ENCODE assay signal across 11 cellular contexts in genomic region chr7:151725844-151726770, GRCh38.
A peak's percentile ranks its signal among the peaks of the same experiment; 100 is the strongest.
DNase-seq lines count a peak whose midpoint lies in the region; ATAC-seq and TF ChIP-seq lines count a peak whose summit lies in the region.
"Had no signal": no experiment of that assay in that cellular context is flagged by ENCODE, and none has a peak within 500 bp of the region (broad histone marks: within the 10 kb centered on the region; RNA-seq: fewer than 3 reads in every experiment).

No MANE protein-coding gene starts in this region.

- peak overlapping the region; percentile 58 for H2AK9ac ChIP-seq in IMR-90 (replicated peaks; ENCODE audit: low read depth, low read length, poor library complexity)

- DNase-seq in IMR-90 (peak; percentile 49), left ventricle myocardium inferior (no peak), iPS-NIHi7 (ENCODE audit: extremely low spot score) (no peak), vagina (ENCODE audit: extremely low spot score in 2 of 2) (no peak)
- DNase-seq in effector CD8-positive, alpha-beta T cell (lab: John Stamatoyannopoulos, UW), result no peak
- DNase-seq: activated naive CD4-positive, alpha-beta T cell treated with Interleukin-2 at 50 U/mL for 16 hours; AML-193 had no signal

- peak overlapping the region in 1 of 2 experiments; percentile 52; a peak in 2 of 4 replicates for H4K8ac ChIP-seq in IMR-90 (ENCODE audit: low read depth in 2 of 2, low read length in 2 of 2)

- no peak overlapping the region for H3K56ac ChIP-seq in IMR-90 (ENCODE audit: extremely low read depth, insufficient read depth, low read length)

- TF ChIP-seq CTCF in 22Rv1 (IDR thresholded peaks at IDR 0.05), result peak; percentile 82
- no peak for TF ChIP-seq CTCF in IMR-90 (conservative IDR thresholded peaks at IDR 0.05; ENCODE audit: low read depth, low read length)
- peak; percentile 38 for TF ChIP-seq CTCF in OCI-LY3 (IDR thresholded peaks at IDR 0.05; ENCODE audit: low read depth, low read length)
- no peak for TF ChIP-seq CTCF in left ventricle myocardium inferior (IDR thresholded peaks at IDR 0.05; ENCODE audit: borderline replicate concordance)
- no peak for TF ChIP-seq CTCF in vagina (IDR thresholded peaks at IDR 0.05)

- no peak overlapping the region for H3K23ac ChIP-seq in IMR-90 (ENCODE audit: low read depth, low read length)

- BruUV-seq in IMR-90 (replicated peaks; lab: Mats Ljungman, UMichigan), result no TSS peak

- H3K18ac ChIP-seq in IMR-90 (ENCODE audit: low read depth, low read length), result 0 out of 2 replicates have a peak overlapping the region, but pooled peaks have one; percentile 5

- no peaks in the 10 kb centered on the region for H3K79me2 ChIP-seq in OCI-LY3 (ENCODE audit: low read length)

- H4K5ac ChIP-seq in IMR-90 (ENCODE audit: low read depth, low read length), result no peak overlapping the region

- 0 out of 3 replicates have a peak overlapping the region, but pooled peaks have one; percentile 52 for H2BK15ac ChIP-seq in IMR-90 (ENCODE audit: low read depth, low read length)

- H3K4me1 ChIP-seq in IMR-90 (ENCODE audit: control insufficient read depth, insufficient read depth, low read length) (peaks cover 15% of the 10 kb centered on the region), OCI-LY3 (ENCODE audit: low read length) (peaks cover 25% of the 10 kb centered on the region), left ventricle myocardium inferior (peaks cover 98% of the 10 kb centered on the region), vagina (peaks cover 17% of the 10 kb centered on the region)

- H3K79me1 ChIP-seq in IMR-90 (ENCODE audit: low read depth in 1 of 2, low read length in 2 of 2), result peaks cover 0 to 17% of the 10 kb centered on the region in 2 experiments; a peak in 1 of 4 replicates

- peak overlapping the region; percentile 52; the same call in 1 of the 2 replicates for H3K4ac ChIP-seq in IMR-90 (ENCODE audit: low read depth, low read length)

- CTCF ChIA-PET in IMR-90 (lab: Yijun Ruan, JAX), result interaction anchor here (0.6 to 0.8 kb wide), 2 partner anchors 20 to 157 kb away, joined by 3 to 7 read pairs; no protein-coding TSS in a partner anchor

- no peak overlapping the region for H2BK5ac ChIP-seq in IMR-90 (ENCODE audit: low read depth, low read length, poor library complexity, severe bottlenecking)

- no peak overlapping the region; the same call in 1 of the 2 replicates for H3K14ac ChIP-seq in IMR-90 (replicated peaks; ENCODE audit: low read depth, low read length)

- no peak overlapping the region for H3K9ac ChIP-seq in IMR-90 (ENCODE audit: low read depth, low read length)
- no peak overlapping the region for H3K9ac ChIP-seq in OCI-LY3 (ENCODE audit: low read length)

- TF ChIP-seq POLR2A in IMR-90 (IDR thresholded peaks at IDR 0.05; ENCODE audit: low read depth, low read length) (no peak), vagina (IDR thresholded peaks at IDR 0.05) (no peak)

- H3K9me3 ChIP-seq in IMR-90 (ENCODE audit: control insufficient read depth, insufficient read depth, low read length), result no peaks in the 10 kb centered on the region
- H3K9me3 ChIP-seq in OCI-LY3 (ENCODE audit: insufficient read depth, low read length), result no peaks in the 10 kb centered on the region
- no peaks in the 10 kb centered on the region for H3K9me3 ChIP-seq in left ventricle myocardium inferior (replicated peaks)
- H3K9me3 ChIP-seq in vagina, result no peaks in the 10 kb centered on the region

- in situ Hi-C loops in IMR-90 (cut with MboI; ENCODE audit: low sequenced_read_pairs), result no loop called here

- H2AFZ ChIP-seq in IMR-90 (replicated peaks; ENCODE audit: low read length, poor library complexity) (peak overlapping the region; percentile 52), OCI-LY3 (ENCODE audit: low read depth, low read length) (no peak overlapping the region)

- intact Hi-C loops in IMR-90 (cut with micrococcal nuclease), result no loop called here
- intact Hi-C loops in left ventricle myocardium inferior (cut with micrococcal nuclease), result no loop called here
- intact Hi-C loops in vagina (cut with DNase I), result no loop called here

- peak overlapping the region; percentile 42; the same call in 1 of the 2 replicates for H2BK20ac ChIP-seq in IMR-90 (ENCODE audit: low read depth, low read length)

- peak overlapping the region; percentile 93 for H2AK5ac ChIP-seq in IMR-90 (ENCODE audit: low read depth, low read length)

- no peak overlapping the region for H3K27ac ChIP-seq in 22Rv1
- no peak overlapping the region for H3K27ac ChIP-seq in IMR-90 (ENCODE audit: insufficient read depth, low read length)
- H3K27ac ChIP-seq in OCI-LY3 (ENCODE audit: low read length), result no peak overlapping the region
- peak overlapping the region; percentile 89 for H3K27ac ChIP-seq in left ventricle myocardium inferior (replicated peaks)
- no peak overlapping the region for H3K27ac ChIP-seq in vagina

- no peak for TF ChIP-seq RAD21 in IMR-90 (IDR thresholded peaks at IDR 0.05; ENCODE audit: low read length)

- H3K4me3 ChIP-seq in IMR-90 (ENCODE audit: insufficient read depth, low read depth, low read length) (no peak overlapping the region), OCI-LY3 (ENCODE audit: low read length) (no peak overlapping the region), left ventricle myocardium inferior (peak overlapping the region; percentile 17), vagina (no peak overlapping the region)

- H4K91ac ChIP-seq in IMR-90 (ENCODE audit: insufficient read depth, low read depth, low read length), result peak overlapping the region; percentile 15; the same call in 1 of the 2 replicates

- peak overlapping the region; percentile 59; the same call in 1 of the 2 replicates for H2BK120ac ChIP-seq in IMR-90 (ENCODE audit: low read depth, low read length)

- dilution Hi-C loops in IMR-90 (cut with HindIII; ENCODE audit: low sequenced_read_pairs, unreplicated experiment), result no loop called here

- H3K36me3 ChIP-seq in IMR-90 (ENCODE audit: control insufficient read depth, insufficient read depth, low read length), result no peaks in the 10 kb centered on the region
- no peaks in the 10 kb centered on the region for H3K36me3 ChIP-seq in OCI-LY3 (replicated peaks; ENCODE audit: low read depth, low read length)
- H3K36me3 ChIP-seq in left ventricle myocardium inferior, result no peaks in the 10 kb centered on the region
- H3K36me3 ChIP-seq in vagina, result no peaks in the 10 kb centered on the region

- H3K27me3 ChIP-seq in IMR-90 (ENCODE audit: control insufficient read depth, insufficient read depth, low read length), result no peaks in the 10 kb centered on the region
- 0 out of 2 replicates have a peak, but pooled peaks cover 3% of the 10 kb centered on the region for H3K27me3 ChIP-seq in OCI-LY3 (ENCODE audit: low read depth, low read length)
- H3K27me3 ChIP-seq in left ventricle myocardium inferior (ENCODE audit: low read depth), result no peaks in the 10 kb centered on the region
- no peaks in the 10 kb centered on the region for H3K27me3 ChIP-seq in vagina

- H3K9me1 ChIP-seq in IMR-90 (ENCODE audit: insufficient read depth, low read length), result peaks cover 14% of the 10 kb centered on the region

- POLR2A ChIA-PET in IMR-90 (lab: Charles Lee; ENCODE audit: unreplicated experiment), result interaction anchor here (0.6 kb wide), 1 partner anchor 18 kb away, joined by 3 read pairs; no protein-coding TSS in a partner anchor

- H4K20me1 ChIP-seq in IMR-90 (ENCODE audit: insufficient read depth, low read length), result no peaks in the 10 kb centered on the region
- H4K20me1 ChIP-seq in OCI-LY3 (ENCODE audit: insufficient read depth, low read length), result no peaks in the 10 kb centered on the region

- 86% methylated on average over 6 of the region's 27 CpGs; no CpG with 5 or more reads in 1 of the 2 experiments for WGBS in IMR-90 (ENCODE audit: extremely low coverage in 2 of 2, insufficient read length in 1 of 2), 2 experiments

- H3K4me2 ChIP-seq in IMR-90 (ENCODE audit: low read depth, low read length) (no peak overlapping the region), OCI-LY3 (ENCODE audit: low read length) (no peak overlapping the region)

- no peak for ATAC-seq in IMR-90 (ENCODE audit: low read depth)
- ATAC-seq in GM21447 (IDR thresholded peaks at IDR 0.05; ENCODE audit: unreplicated experiment), result no peak
- ATAC-seq: activated CD4-positive, CD25-positive, alpha-beta regulatory T cell treated with anti-CD3 and anti-CD28 coated beads, Interleukin-2, amount 50 U/mL, for 24 hours had no signal

TF ChIP-seq in IMR-90, 13 proteins besides CTCF, POLR2A, EP300 and RAD21:
- no peak for TF ChIP-seq NFE2L2 (IDR thresholded peaks at IDR 0.05; ENCODE audit: low read depth, low read length)
- TF ChIP-seq RFX5 (IDR thresholded peaks at IDR 0.05; ENCODE audit: low read depth, low read length), result no peak
TF ChIP-seq in IMR-90: peak in this region for 0.

Comparison
In these comparisons a context has a peak if more than half of its experiments do, and no peak if none do; other contexts are left out.
1. CTCF ChIP-seq: peak in 22Rv1 (single experiment) and OCI-LY3 (single experiment); none in IMR-90 (single experiment), left ventricle myocardium inferior (single experiment) and vagina (0 of 3).